In genomic region chr16:9033125-9033830, GRCh38 we compare ENCODE assay signal across 9 cellular contexts. TPM values are rescaled to one million over a fixed set of nuclear protein-coding genes. Genes with fewer than 3 reads are reported as not detected.
DNase-seq lines count a peak whose midpoint lies in the region; ATAC-seq and TF ChIP-seq lines count a peak whose summit lies in the region.
"Had no signal": no experiment of that assay in that cellular context is flagged by ENCODE, and none has a peak within 500 bp of the region (broad histone marks: within the 10 kb centered on the region; RNA-seq: fewer than 3 reads in every experiment).

No MANE protein-coding gene starts in this region.

- DNase-seq in NCI-H2081 (lab: John Stamatoyannopoulos, UW), result peak; percentile 6 to 22
- DNase-seq in NCI-H2081 treated with DMSO at 0.1 percent for 48 hours (lab: John Stamatoyannopoulos, UW), result no peak
- peak; percentile 26 for DNase-seq in LNCaP clone FGC (ENCODE audit: low read depth)
- peak; percentile 64 for DNase-seq in astrocyte of the spinal cord (ENCODE audit: low read depth, low spot score)
- peak in 1 of 2 donors; percentile 36 for DNase-seq in left lung
- no peak for DNase-seq in activated CD8-positive, alpha-beta memory T cell treated with anti-CD3 and anti-CD28 coated beads, Interleukin-2, amount 50 U/mL, for 48 hours
- DNase-seq in activated CD4-positive, alpha-beta memory T cell treated with anti-CD3 and anti-CD28 coated beads for 36 hours, result no peak

- H3K9me3 Mint-ChIP-seq in activated CD4-positive, alpha-beta memory T cell treated with anti-CD3 and anti-CD28 coated beads for 36 hours, result no peaks in the 10 kb centered on the region

- TF ChIP-seq CTCF in LNCaP clone FGC (IDR thresholded peaks at IDR 0.05; ENCODE audit: control insufficient read depth, extremely low read depth, insufficient read depth) (peak; percentile 55), astrocyte of the spinal cord (IDR thresholded peaks at IDR 0.05; ENCODE audit: low read depth, low read length) (peak; percentile 79), left lung (IDR thresholded peaks at IDR 0.05) (peak in 1 of 2 donors; percentile 53)

- no peak overlapping the region for H3K27ac ChIP-seq in left lung

- POLR2A ChIA-PET in activated CD4-positive, alpha-beta memory T cell treated with anti-CD3 and anti-CD28 coated beads for 36 hours (lab: Charles Lee), result no interaction called here

- no peaks in the 10 kb centered on the region for H3K36me3 Mint-ChIP-seq in activated CD4-positive, alpha-beta memory T cell treated with anti-CD3 and anti-CD28 coated beads for 36 hours

- H3K4me1 ChIP-seq in left lung, result no peaks in the 10 kb centered on the region

- H3K9me3 ChIP-seq in left lung, result no peaks in the 10 kb centered on the region

- intact Hi-C loops in left lung (cut with DNase I), result no loop called here
- intact Hi-C loops in activated CD4-positive, alpha-beta memory T cell treated with anti-CD3 and anti-CD28 coated beads for 36 hours (cut with micrococcal nuclease), result no loop called here

- no peaks in the 10 kb centered on the region for H3K36me3 ChIP-seq in left lung

- no peaks in the 10 kb centered on the region for H3K4me1 Mint-ChIP-seq in activated CD4-positive, alpha-beta memory T cell treated with anti-CD3 and anti-CD28 coated beads for 36 hours (ENCODE audit: low read depth)

- ATAC-seq in left lung, result peak; percentile 39
- ATAC-seq in GM21825 (IDR thresholded peaks at IDR 0.05; ENCODE audit: unreplicated experiment), result no peak
- ATAC-seq: right cardiac atrium had no signal

- in situ Hi-C loops in astrocyte of the spinal cord (cut with HindIII; ENCODE audit: low sequenced_read_pairs), result no loop called here

- H3K27me3 Mint-ChIP-seq in activated CD4-positive, alpha-beta memory T cell treated with anti-CD3 and anti-CD28 coated beads for 36 hours, result no peaks in the 10 kb centered on the region

- no peak overlapping the region for H3K4me3 Mint-ChIP-seq in activated CD4-positive, alpha-beta memory T cell treated with anti-CD3 and anti-CD28 coated beads for 36 hours

- peaks cover 0 to 2% of the 10 kb centered on the region in 2 donors for H3K27me3 ChIP-seq in left lung

- no peak overlapping the region for H3K27ac Mint-ChIP-seq in activated CD4-positive, alpha-beta memory T cell treated with anti-CD3 and anti-CD28 coated beads for 36 hours

- no peak overlapping the region for H3K4me3 ChIP-seq in LNCaP clone FGC (ENCODE audit: low read depth, low read length)
- H3K4me3 ChIP-seq in astrocyte of the spinal cord (ENCODE audit: low read depth, low read length), result no peak overlapping the region
- no peak overlapping the region for H3K4me3 ChIP-seq in left lung

- CTCF ChIA-PET in activated CD4-positive, alpha-beta memory T cell treated with anti-CD3 and anti-CD28 coated beads for 36 hours (lab: Charles Lee), result interaction anchor here (0.7 to 1.8 kb wide), 9 partner anchors 8 to 466 kb away, joined by 3 to 7 read pairs (median 3); no protein-coding TSS in a partner anchor

RNA-seq across cellular contexts. Expression of gene HAPSTR1, which starts 58.2 kb away (rescaled TPM):
- 10 to 100 TPM; 53.5 to 62.8 TPM for total RNA-seq in left lung
- total RNA-seq in activated CD4-positive, alpha-beta memory T cell treated with anti-CD3 and anti-CD28 coated beads for 36 hours, result 10 to 100 TPM; 47.1 to 49.1 TPM

Comparison
In these comparisons a context has a peak if more than half of its experiments do, and no peak if none do; other contexts are left out.
1. DNase-seq: peak in NCI-H2081 (2 of 2), LNCaP clone FGC (single experiment) and astrocyte of the spinal cord (single experiment); none in NCI-H2081 treated with DMSO at 0.1 percent for 48 hours (single experiment), activated CD8-positive, alpha-beta memory T cell treated with anti-CD3 and anti-CD28 coated beads, Interleukin-2, amount 50 U/mL, for 48 hours (single experiment) and activated CD4-positive, alpha-beta memory T cell treated with anti-CD3 and anti-CD28 coated beads for 36 hours (single experiment).